8 cellular contexts compared by ENCODE assay signal in genomic region chr1:163379801-163380200, GRCh38.
"Had no signal": no experiment of that assay in that cellular context is flagged by ENCODE, and none has a peak within 500 bp of the region (broad histone marks: within the 10 kb centered on the region; RNA-seq: fewer than 3 reads in every experiment).

No MANE protein-coding gene starts in this region.

- H3K4me1 Mint-ChIP-seq: GM23338, H9, IgD-negative memory B cell had no signal

- H3K4me3 ChIP-seq: GM23338 had no signal

- H2AFZ ChIP-seq: GM23338 had no signal

- DNase-seq: H9, HCEC 1CT had no signal

- H3K36me3 Mint-ChIP-seq: IgD-negative memory B cell had no signal

- H3K4me2 ChIP-seq: GM23338 had no signal

- FAIRE-seq: H1, H54, HepG2 had no signal

- H3K27ac Mint-ChIP-seq: GM23338, H9, IgD-negative memory B cell had no signal

- H3K9me3 Mint-ChIP-seq: GM23338, IgD-negative memory B cell had no signal

- H3K27ac ChIP-seq: HL-60 had no signal

- H3K4me3 Mint-ChIP-seq: GM23338, H9, IgD-negative memory B cell had no signal

- ATAC-seq: GM23338, HepG2 had no signal
